In genomic region chr5:150905312-150905683, GRCh38 we compare ENCODE assay signal across 8 cellular contexts. TPM values are rescaled to one million over a fixed set of nuclear protein-coding genes. Genes with fewer than 3 reads are reported as not detected.
DNase-seq lines count a peak whose midpoint lies in the region; ATAC-seq and TF ChIP-seq lines count a peak whose summit lies in the region.
"Had no signal": no experiment of that assay in that cellular context is flagged by ENCODE, and none has a peak within 500 bp of the region (broad histone marks: within the 10 kb centered on the region; RNA-seq: fewer than 3 reads in every experiment).

No MANE protein-coding gene starts in this region.

- 17% methylated on average over 3 of the region's 4 CpGs for WGBS in right lobe of liver (ENCODE audit: insufficient coverage, low coverage, low lambda C conversion rate, missing lambda C conversion rate)

- H3K9me3 ChIP-seq in right lobe of liver = peaks cover 0 to 5% (median 2%) of the 10 kb centered on the region in 4 donors
- H3K9me3 ChIP-seq in stomach smooth muscle (ENCODE audit: control insufficient read depth in 2 of 2, low read length in 2 of 2) = peaks cover 11 to 12% of the 10 kb centered on the region in 2 donors

- no peaks in the 10 kb centered on the region for H3K27me3 ChIP-seq in brain microvascular endothelial cell (replicated peaks)
- no peaks in the 10 kb centered on the region for H3K27me3 ChIP-seq in right lobe of liver
- no peaks in the 10 kb centered on the region for H3K27me3 ChIP-seq in stomach smooth muscle (ENCODE audit: control insufficient read depth in 1 of 2, insufficient read depth in 2 of 2, low read length in 2 of 2)
- H3K27me3 ChIP-seq: MG63 had no signal

- H3K36me3 ChIP-seq in brain microvascular endothelial cell (replicated peaks) (peaks cover 13% of the 10 kb centered on the region), right lobe of liver (no peaks in the 10 kb centered on the region), stomach smooth muscle (ENCODE audit: control insufficient read depth in 2 of 2, insufficient read depth in 2 of 2, low read length in 2 of 2) (peaks cover 0 to 4% of the 10 kb centered on the region in 2 donors)
- H3K36me3 ChIP-seq: MG63 had no signal

- H3K4me3 ChIP-seq in LNCaP clone FGC (ENCODE audit: low read depth, low read length) = peak overlapping the region; percentile 62
- peak overlapping the region; percentile 77 for H3K4me3 ChIP-seq in brain microvascular endothelial cell (ENCODE audit: low read depth, low read length)
- peak overlapping the region; percentile 22 to 56 (median 43) for H3K4me3 ChIP-seq in right lobe of liver
- H3K4me3 ChIP-seq in stomach smooth muscle (ENCODE audit: low read length in 2 of 2) = peak overlapping the region; percentile 85 to 90
- H3K4me3 ChIP-seq: MG63 had no signal

- ATAC-seq in right lobe of liver (no peak), HG03432 (IDR thresholded peaks at IDR 0.05; ENCODE audit: unreplicated experiment) (no peak), HG03039 (IDR thresholded peaks at IDR 0.05; ENCODE audit: unreplicated experiment) (no peak)

- no peak for TF ChIP-seq POLR2A in right lobe of liver (IDR thresholded peaks at IDR 0.05)

- H3K27ac ChIP-seq in brain microvascular endothelial cell (peak overlapping the region; percentile 99), right lobe of liver (no peak overlapping the region), stomach smooth muscle (ENCODE audit: low read length) (peak overlapping the region; percentile 63)

- H3K4me1 ChIP-seq in right lobe of liver (no peaks in the 10 kb centered on the region), stomach smooth muscle (ENCODE audit: control insufficient read depth, insufficient read depth, low read length) (no peaks in the 10 kb centered on the region)

- TF ChIP-seq CTCF in LNCaP clone FGC (IDR thresholded peaks at IDR 0.05; ENCODE audit: control insufficient read depth, extremely low read depth, insufficient read depth) (no peak), brain microvascular endothelial cell (IDR thresholded peaks at IDR 0.05; ENCODE audit: low read depth, low read length, missing control alignments) (no peak), right lobe of liver (IDR thresholded peaks at IDR 0.05) (no peak)

- intact Hi-C loops in right lobe of liver (cut with DNase I) = no loop called here

- DNase-seq in LNCaP clone FGC (ENCODE audit: low read depth) = no peak
- no peak for DNase-seq in brain microvascular endothelial cell
- DNase-seq in right lobe of liver = no peak
- DNase-seq in NCI-H2227 treated with DMSO at 0.1 percent for 48 hours (lab: John Stamatoyannopoulos, UW) = no peak
- DNase-seq: MG63 had no signal

- in situ Hi-C loops in brain microvascular endothelial cell (cut with HindIII; ENCODE audit: low pct_ligation_motif_present, low sequenced_read_pairs) = no loop called here

- H3K9ac ChIP-seq in stomach smooth muscle (ENCODE audit: low read length in 2 of 2) = peak overlapping the region in 1 of 2 donors; percentile 50

RNA-seq across cellular contexts. Expression of gene ZNF300, which starts 0.5 kb away (rescaled TPM):
- total RNA-seq in right lobe of liver = 1 to 10 TPM in 1 of 6 experiments, under 1 TPM in 5; 0.18 to 1.0 (median 0.58) TPM

RNA-seq across cellular contexts. Expression of gene IRGM, which starts 59.0 kb away (rescaled TPM):
- total RNA-seq in right lobe of liver = not detected

Comparison
In these comparisons a context has a peak if more than half of its experiments do, and no peak if none do; other contexts are left out.
1. H3K27ac ChIP-seq: peak in brain microvascular endothelial cell (single experiment) and stomach smooth muscle (single experiment); none in right lobe of liver (0 of 3).
2. Peak in every context shown above with its lines, with median percentiles within 50 percentile points of each other: H3K4me3 ChIP-seq.